Comparison of ENCODE assay signal across 20 cellular contexts in genomic region chr7:132029369-132030160, GRCh38.
A peak's percentile ranks its signal among the peaks of the same experiment; 100 is the strongest.
DNase-seq lines count a peak whose midpoint lies in the region; ATAC-seq and TF ChIP-seq lines count a peak whose summit lies in the region.
"Had no signal": no experiment of that assay in that cellular context is flagged by ENCODE, and none has a peak within 500 bp of the region (broad histone marks: within the 10 kb centered on the region; RNA-seq: fewer than 3 reads in every experiment).

No MANE protein-coding gene starts in this region.

- TF ChIP-seq CTCF in PC-9 (conservative IDR thresholded peaks at IDR 0.05) (no peak), foreskin keratinocyte (conservative IDR thresholded peaks at IDR 0.05) (no peak), nephron (IDR thresholded peaks at IDR 0.05; ENCODE audit: unreplicated experiment in 3 of 3) (no peak), smooth muscle cell (IDR thresholded peaks at IDR 0.05; ENCODE audit: borderline replicate concordance, insufficient read depth, poor library complexity, severe bottlenecking) (no peak)

- H3K4me2 ChIP-seq in PC-9, result peak overlapping the region; percentile 62
- H3K4me2 ChIP-seq in trophoblast cell (ENCODE audit: low read length), result no peak overlapping the region
- H3K4me2 ChIP-seq in smooth muscle cell, result no peak overlapping the region

- POLR2A ChIA-PET in PC-9 (lab: Charles Lee; ENCODE audit: unreplicated experiment), result interaction anchor here (0.8 kb wide), 1 partner anchor 112 kb away, joined by 3 read pairs; no protein-coding TSS in a partner anchor

- no peaks in the 10 kb centered on the region for H3K9me2 ChIP-seq in PC-9 (ENCODE audit: insufficient read depth)

- no peak overlapping the region for H2BK5ac ChIP-seq in trophoblast cell (ENCODE audit: low read depth, low read length, poor library complexity)

- no TSS peak for BruUV-seq in PC-9 (replicated peaks; lab: Mats Ljungman, UMichigan)

- DNase-seq in DMS79 treated with DMSO at 0.1 percent for 48 hours (lab: John Stamatoyannopoulos, UW) (peak; percentile 96), PC-9 (no peak), foreskin keratinocyte (peak in 1 of 2 donors; percentile 25), COLO668 (lab: John Stamatoyannopoulos, UW; ENCODE audit: unreplicated experiment) (no peak), trophoblast cell (no peak), smooth muscle cell (lab: John Stamatoyannopoulos, UW; ENCODE audit: unreplicated experiment) (no peak), aorta (no peak)
- DNase-seq: activated CD4-positive, alpha-beta T cell treated with anti-CD3 and anti-CD28 coated beads, Interleukin-2, amount 50 U/mL, for 1 hour; activated CD8-positive, alpha-beta memory T cell treated with anti-CD3 and anti-CD28 coated beads, Interleukin-2, amount 50 U/mL, for 48 hours; activated gamma-delta T cell; EL; H9; NCI-H1048; NCI-H2171; NCI-H774; stimulated activated CD4-positive, alpha-beta T cell treated with anti-CD3 and anti-CD28 coated beads, Interleukin-2, amount 100 ng/mL, for 24 hours; SW 1271 had no signal

- H3K9me3 Mint-ChIP-seq in nephron, result peaks cover 6% of the 10 kb centered on the region

- H3K27me3 Mint-ChIP-seq in nephron (ENCODE audit: low read depth), result peaks cover 8% of the 10 kb centered on the region

- no peaks in the 10 kb centered on the region for H3K36me3 Mint-ChIP-seq in nephron (ENCODE audit: low read depth)

- no peak overlapping the region for H4K91ac ChIP-seq in trophoblast cell (ENCODE audit: low read depth, low read length)

- CTCF ChIA-PET in PC-9 (lab: Charles Lee), result interaction anchor here (0.6 kb wide), 1 partner anchor 78 kb away, joined by 6 read pairs; no protein-coding TSS in a partner anchor

- no peaks in the 10 kb centered on the region for H4K20me1 ChIP-seq in PC-9 (ENCODE audit: insufficient read depth)
- no peaks in the 10 kb centered on the region for H4K20me1 ChIP-seq in smooth muscle cell (ENCODE audit: low read depth)

- no peak overlapping the region for H3K4ac ChIP-seq in trophoblast cell (ENCODE audit: low read depth, low read length)

- no peak overlapping the region for H2BK120ac ChIP-seq in trophoblast cell (ENCODE audit: insufficient read depth, low read length, poor library complexity)

- H3K14ac ChIP-seq in trophoblast cell (ENCODE audit: low read length), result no peak overlapping the region

- no peak for ATAC-seq in foreskin keratinocyte
- ATAC-seq in aorta (ENCODE audit: low FRiP score), result no peak
- ATAC-seq: K562 had no signal

- H3K27ac ChIP-seq in PC-9 (peak overlapping the region; percentile 66), foreskin keratinocyte (peak overlapping the region; percentile 74), trophoblast cell (ENCODE audit: low read depth, low read length) (no peak overlapping the region), smooth muscle cell (ENCODE audit: low read depth) (no peak overlapping the region), aorta (ENCODE audit: low read depth in 1 of 2, low read length in 2 of 2) (peak overlapping the region in 1 of 2 donors; percentile 6)
- H3K27ac ChIP-seq: uterus had no signal

- H3K79me2 ChIP-seq in PC-9 (ENCODE audit: low read depth), result no peaks in the 10 kb centered on the region
- H3K79me2 ChIP-seq in trophoblast cell (ENCODE audit: control insufficient read depth, insufficient read depth, low read length, poor library complexity), result no peaks in the 10 kb centered on the region
- H3K79me2 ChIP-seq in smooth muscle cell (ENCODE audit: low read depth), result no peaks in the 10 kb centered on the region

- H3K9ac ChIP-seq in trophoblast cell (ENCODE audit: low read length), result no peak overlapping the region
- H3K9ac ChIP-seq in smooth muscle cell (ENCODE audit: low read depth), result no peak overlapping the region

- H3K27me3 ChIP-seq in PC-9 (ENCODE audit: insufficient read depth, low read depth) (no peaks in the 10 kb centered on the region), foreskin keratinocyte (peaks cover 19% of the 10 kb centered on the region), trophoblast cell (ENCODE audit: insufficient read depth, low read length) (no peaks in the 10 kb centered on the region), smooth muscle cell (ENCODE audit: low read depth) (no peaks in the 10 kb centered on the region), aorta (ENCODE audit: control insufficient read depth in 1 of 2, insufficient read depth in 2 of 2, low read length in 1 of 2) (no peaks in the 10 kb centered on the region)
- H3K27me3 ChIP-seq: uterus had no signal

- peaks cover 14% of the 10 kb centered on the region for H3K4me1 Mint-ChIP-seq in nephron
- H3K4me1 Mint-ChIP-seq: H9 had no signal

- H3K9me3 ChIP-seq in PC-9 (ENCODE audit: insufficient read depth, low read depth) (no peaks in the 10 kb centered on the region), trophoblast cell (ENCODE audit: insufficient read depth, low read depth, low read length) (no peaks in the 10 kb centered on the region), smooth muscle cell (replicated peaks; ENCODE audit: low read depth) (no peaks in the 10 kb centered on the region), aorta (ENCODE audit: control insufficient read depth, low read length) (no peaks in the 10 kb centered on the region)
- H3K9me3 ChIP-seq: uterus had no signal

- H2BK12ac ChIP-seq in trophoblast cell (ENCODE audit: low read length), result no peak overlapping the region

- H3K79me1 ChIP-seq in trophoblast cell (ENCODE audit: low read length), result no peaks in the 10 kb centered on the region

- intact Hi-C loops in PC-9 (cut with micrococcal nuclease; ENCODE audit: unreplicated experiment), result loop anchor here (1.0 to 5.0 kb wide), 3 partner anchors 36 to 116 kb away; no protein-coding TSS in a partner anchor
- intact Hi-C loops in aorta (cut with DNase I), result loop anchor here in 1 of 2 donors (5.0 kb wide), 1 partner anchor 38 kb away; no protein-coding TSS in a partner anchor

- no CpG with 5 or more reads among the region's 7 CpGs for WGBS in trophoblast cell (ENCODE audit: extremely low coverage, insufficient coverage, insufficient read length)
- WGBS in smooth muscle cell (ENCODE audit: low lambda C conversion rate), result 60% methylated on average over 7 of the region's 7 CpGs
- 20 to 27% methylated on average over 7 of the region's 7 CpGs for WGBS in aorta, 2 donors

- no peak overlapping the region for H4K12ac ChIP-seq in trophoblast cell (ENCODE audit: low read depth, low read length)

- H4K8ac ChIP-seq in trophoblast cell (ENCODE audit: low read depth, low read length), result no peak overlapping the region

- no peak overlapping the region for H2AK5ac ChIP-seq in trophoblast cell (ENCODE audit: low read length)

- peak overlapping the region in 2 of 3 experiments; percentile 17 to 79 for H3K27ac Mint-ChIP-seq in nephron

- no peak overlapping the region for H3K18ac ChIP-seq in trophoblast cell (ENCODE audit: low read length)

- H3K23ac ChIP-seq in trophoblast cell (ENCODE audit: low read length), result no peak overlapping the region

- H3F3A ChIP-seq in PC-9 (ENCODE audit: insufficient read depth, low read depth), result peaks cover 32% of the 10 kb centered on the region
- H3F3A ChIP-seq in smooth muscle cell (ENCODE audit: low read depth), result no peaks in the 10 kb centered on the region

- peaks cover 38% of the 10 kb centered on the region for H3K4me1 ChIP-seq in PC-9 (replicated peaks; ENCODE audit: insufficient read depth)
- peaks cover 18% of the 10 kb centered on the region for H3K4me1 ChIP-seq in foreskin keratinocyte
- H3K4me1 ChIP-seq in trophoblast cell (ENCODE audit: control insufficient read depth in 1 of 2, insufficient read depth in 2 of 2, low read length in 2 of 2), result peaks cover 2 to 3% of the 10 kb centered on the region in 2 experiments
- no peaks in the 10 kb centered on the region for H3K4me1 ChIP-seq in smooth muscle cell (ENCODE audit: low read depth)
- H3K4me1 ChIP-seq in aorta (ENCODE audit: control insufficient read depth in 1 of 2, insufficient read depth in 2 of 2, low read length in 2 of 2), result no peaks in the 10 kb centered on the region
- H3K4me1 ChIP-seq: uterus had no signal

- H3K4me3 ChIP-seq in PC-9 (no peak overlapping the region), trophoblast cell (ENCODE audit: low read depth, low read length) (no peak overlapping the region), smooth muscle cell (no peak overlapping the region), aorta (ENCODE audit: low read length in 2 of 2) (no peak overlapping the region)
- H3K4me3 ChIP-seq: K562, uterus had no signal

- H2AFZ ChIP-seq in PC-9 (no peak overlapping the region), trophoblast cell (ENCODE audit: insufficient read depth, low read length, poor library complexity) (no peak overlapping the region), smooth muscle cell (ENCODE audit: low read depth) (no peak overlapping the region)

- no peaks in the 10 kb centered on the region for H3K36me3 ChIP-seq in PC-9 (ENCODE audit: low read depth)
- H3K36me3 ChIP-seq in trophoblast cell (ENCODE audit: control insufficient read depth in 1 of 2, insufficient read depth in 2 of 2, low read length in 2 of 2), result no peaks in the 10 kb centered on the region
- no peaks in the 10 kb centered on the region for H3K36me3 ChIP-seq in smooth muscle cell (ENCODE audit: low read depth)
- H3K36me3 ChIP-seq in aorta (ENCODE audit: control insufficient read depth in 1 of 2, insufficient read depth in 2 of 2, low read length in 1 of 2), result no peaks in the 10 kb centered on the region
- H3K36me3 ChIP-seq: uterus had no signal

- H3K4me3 Mint-ChIP-seq in nephron, result no peak overlapping the region
- H3K4me3 Mint-ChIP-seq: H9 had no signal

Comparison
In these comparisons a context has a peak if more than half of its experiments do, and no peak if none do; other contexts are left out.
1. H3K27ac ChIP-seq: peak in PC-9 (single experiment) and foreskin keratinocyte (single experiment); none in trophoblast cell (single experiment) and smooth muscle cell (single experiment).